30 cellular contexts compared by ENCODE assay signal in genomic region chr18:7824970-7825369, GRCh38.
DNase-seq lines count a peak whose midpoint lies in the region; ATAC-seq and TF ChIP-seq lines count a peak whose summit lies in the region.
"Had no signal": no experiment of that assay in that cellular context is flagged by ENCODE, and none has a peak within 500 bp of the region (broad histone marks: within the 10 kb centered on the region; RNA-seq: fewer than 3 reads in every experiment).

No MANE protein-coding gene starts in this region.

- H3K9me3 ChIP-seq in endodermal cell (ENCODE audit: control insufficient read depth, low read length) (no peaks in the 10 kb centered on the region), left ventricle myocardium inferior (replicated peaks) (no peaks in the 10 kb centered on the region), lower lobe of right lung (no peaks in the 10 kb centered on the region)
- H3K9me3 ChIP-seq: breast epithelium, MG63 had no signal

- H3K27me3 Mint-ChIP-seq in endodermal cell (ENCODE audit: insufficient read depth), result peaks cover 3% of the 10 kb centered on the region
- H3K27me3 Mint-ChIP-seq: activated CD4-positive, alpha-beta T cell treated with anti-CD3 and anti-CD28 coated beads, Interleukin-2, amount 10 ng/mL, durations not matched to agents 7 days and 5 days; activated naive CD8-positive, alpha-beta T cell; T-cell had no signal

- H3K4me1 ChIP-seq in endodermal cell (ENCODE audit: control insufficient read depth, insufficient read depth, low read length) (peaks cover 10% of the 10 kb centered on the region), left ventricle myocardium inferior (peaks cover 77% of the 10 kb centered on the region), lower lobe of right lung (peaks cover 23% of the 10 kb centered on the region)
- H3K4me1 ChIP-seq: breast epithelium had no signal

- 85 to 93% methylated on average over 5 of the region's 5 CpGs for WGBS in endodermal cell (ENCODE audit: insufficient coverage in 1 of 2, insufficient read length in 1 of 2), 2 experiments

- no peak for TF ChIP-seq CTCF in endodermal cell (conservative IDR thresholded peaks at IDR 0.05)
- TF ChIP-seq CTCF in left ventricle myocardium inferior (IDR thresholded peaks at IDR 0.05; ENCODE audit: borderline replicate concordance), result no peak
- TF ChIP-seq CTCF in lower lobe of right lung (IDR thresholded peaks at IDR 0.05), result no peak

- ATAC-seq in lower lobe of right lung, result no peak
- ATAC-seq in GM19467 (IDR thresholded peaks at IDR 0.05; ENCODE audit: unreplicated experiment), result no peak
- ATAC-seq: stimulated activated effector memory CD8-positive, alpha-beta T cell treated with anti-CD3 and anti-CD28 coated beads, Interleukin-12 subunit alpha, Interleukin-12 subunit beta, amount 100 ng/mL, for 72 hours; T-cell had no signal

- H3K9ac ChIP-seq in endodermal cell (ENCODE audit: extremely low read depth, low read length, poor library complexity, severe bottlenecking), result no peak overlapping the region
- H3K9ac ChIP-seq: BLaER1 treated with 17β-estradiol and CSF1 and Interleukin-3, amounts not matched to agents 10 nM and 100 nM had no signal

- no peaks in the 10 kb centered on the region for H3K4me1 Mint-ChIP-seq in endodermal cell
- H3K4me1 Mint-ChIP-seq: activated CD4-positive, alpha-beta T cell treated with anti-CD3 and anti-CD28 coated beads, Interleukin-2, amount 10 ng/mL, durations not matched to agents 7 days and 5 days; T-cell had no signal

- intact Hi-C loops in left ventricle myocardium inferior (cut with micrococcal nuclease), result no loop called here
- intact Hi-C loops in lower lobe of right lung (cut with DNase I), result no loop called here

- H3K36me3 ChIP-seq in endodermal cell (ENCODE audit: control insufficient read depth, insufficient read depth, low read length), result no peaks in the 10 kb centered on the region
- no peaks in the 10 kb centered on the region for H3K36me3 ChIP-seq in left ventricle myocardium inferior
- H3K36me3 ChIP-seq in lower lobe of right lung, result no peaks in the 10 kb centered on the region
- H3K36me3 ChIP-seq: BLaER1 treated with 17β-estradiol and CSF1 and Interleukin-3, amounts not matched to agents 10 nM and 100 nM; breast epithelium; MG63 had no signal

- H3K27me3 ChIP-seq in endodermal cell (ENCODE audit: control insufficient read depth, insufficient read depth, low read length, poor library complexity, severe bottlenecking), result no peaks in the 10 kb centered on the region
- H3K27me3 ChIP-seq in left ventricle myocardium inferior (ENCODE audit: low read depth), result no peaks in the 10 kb centered on the region
- H3K27me3 ChIP-seq in lower lobe of right lung (ENCODE audit: low read depth), result no peaks in the 10 kb centered on the region
- H3K27me3 ChIP-seq: BLaER1 treated with 17β-estradiol and CSF1 and Interleukin-3, amounts not matched to agents 10 nM and 100 nM; breast epithelium; hepatocyte; MG63 had no signal

- no peak overlapping the region for H3K4me3 ChIP-seq in endodermal cell (ENCODE audit: low read length)
- H3K4me3 ChIP-seq in left ventricle myocardium inferior, result no peak overlapping the region
- H3K4me3 ChIP-seq in lower lobe of right lung, result no peak overlapping the region
- H3K4me3 ChIP-seq: BLaER1 treated with 17β-estradiol and CSF1 and Interleukin-3, amounts not matched to agents 10 nM and 100 nM; breast epithelium; hepatocyte; MG63 had no signal

- H3K4me3 Mint-ChIP-seq in endodermal cell, result no peak overlapping the region
- H3K4me3 Mint-ChIP-seq: activated CD4-positive, alpha-beta T cell treated with anti-CD3 and anti-CD28 coated beads, Interleukin-2, amount 10 ng/mL, durations not matched to agents 7 days and 5 days; activated naive CD8-positive, alpha-beta T cell; nephron progenitor cell; stimulated activated effector memory CD8-positive, alpha-beta T cell treated with anti-CD3 and anti-CD28 coated beads, Interleukin-12 subunit alpha, Interleukin-12 subunit beta, amount 100 ng/mL, for 72 hours; T-cell had no signal

- H3K27ac Mint-ChIP-seq in endodermal cell, result no peak overlapping the region
- H3K27ac Mint-ChIP-seq: activated CD4-positive, alpha-beta T cell treated with anti-CD3 and anti-CD28 coated beads, Interleukin-2, amount 10 ng/mL, durations not matched to agents 7 days and 5 days; activated naive CD8-positive, alpha-beta T cell; nephron progenitor cell; stimulated activated effector memory CD8-positive, alpha-beta T cell treated with anti-CD3 and anti-CD28 coated beads, Interleukin-12 subunit alpha, Interleukin-12 subunit beta, amount 100 ng/mL, for 72 hours; T-cell had no signal

- DNase-seq in GM03348 (ENCODE audit: low spot score) (peak; percentile 13), endodermal cell (no peak), left ventricle myocardium inferior (peak; percentile 63), pulmonary artery endothelial cell (ENCODE audit: low read depth, low spot score) (peak; percentile 29), 8988T (no peak), lower lobe of right lung (no peak), HUDEP-2 (lab: John Stamatoyannopoulos, UW; ENCODE audit: unreplicated experiment in 76 of 76) (no peak)
- DNase-seq: activated CD4-positive, alpha-beta T cell treated with anti-CD3 and anti-CD28 coated beads, Interleukin-2, amount 10 ng/mL, durations not matched to agents 7 days and 5 days; activated effector memory CD4-positive, alpha-beta T cell treated with anti-CD3 and anti-CD28 coated beads, Interleukin-2, amount 50 U/mL, for 16 hours; DMS153; effector CD8-positive, alpha-beta T cell; erythroblast; KG1; mesenchymal stem cell; MG63; NCI-H1417 treated with DMSO at 0.1 percent for 48 hours; NCI-H2029 treated with DMSO at 0.1 percent for 48 hours; NCI-H524 treated with DMSO at 0.1 percent for 48 hours; nephron progenitor cell; OCI-M1; stimulated activated CD4-positive, alpha-beta T cell treated with anti-CD3 and anti-CD28 coated beads, Interleukin-15, amount 100 ng/mL, for 24 hours; T-cell; trophoblast cell had no signal

- no peaks in the 10 kb centered on the region for H3K9me3 Mint-ChIP-seq in endodermal cell
- H3K9me3 Mint-ChIP-seq: activated CD4-positive, alpha-beta T cell treated with anti-CD3 and anti-CD28 coated beads, Interleukin-2, amount 10 ng/mL, durations not matched to agents 7 days and 5 days; nephron progenitor cell; stimulated activated effector memory CD8-positive, alpha-beta T cell treated with anti-CD3 and anti-CD28 coated beads, Interleukin-12 subunit alpha, Interleukin-12 subunit beta, amount 100 ng/mL, for 72 hours had no signal

- peaks cover 4% of the 10 kb centered on the region for H3K36me3 Mint-ChIP-seq in endodermal cell (ENCODE audit: low read depth)
- H3K36me3 Mint-ChIP-seq: activated naive CD8-positive, alpha-beta T cell; stimulated activated effector memory CD8-positive, alpha-beta T cell treated with anti-CD3 and anti-CD28 coated beads, Interleukin-12 subunit alpha, Interleukin-12 subunit beta, amount 100 ng/mL, for 72 hours; T-cell had no signal

- H3K27ac ChIP-seq in endodermal cell (ENCODE audit: low read depth, low read length) (peak overlapping the region; percentile 97), left ventricle myocardium inferior (replicated peaks) (peak overlapping the region; percentile 70), lower lobe of right lung (no peak overlapping the region)
- H3K27ac ChIP-seq: BLaER1 treated with 17β-estradiol and CSF1 and Interleukin-3, amounts not matched to agents 10 nM and 100 nM; breast epithelium; hepatocyte; RWPE1 had no signal

Comparison
In these comparisons a context has a peak if more than half of its experiments do, and no peak if none do; other contexts are left out.
1. DNase-seq: peak in GM03348 (single experiment), left ventricle myocardium inferior (single experiment) and pulmonary artery endothelial cell (single experiment); none in endodermal cell (single experiment), 8988T (single experiment), lower lobe of right lung (single experiment) and HUDEP-2 (0 of 76).